1 cellular context compared by ENCODE assay signal in genomic region chr15:32818758-32819405, GRCh38.
TF ChIP-seq lines count a peak whose summit lies in the region.

No MANE protein-coding gene starts in this region.

TF ChIP-seq in K562, 482 proteins besides CTCF, POLR2A, EP300 and RAD21 (continued from another document):
- TF ChIP-seq PBX2 (CRISPR knock-in tag; IDR thresholded peaks at IDR 0.05; ENCODE audit: low read depth) (no peak), PBX2 (tag; conservative IDR thresholded peaks at IDR 0.05; ENCODE audit: low read depth) (peak; percentile 77)
